8 cellular contexts compared by ENCODE assay signal in the genomic region with DNA sequence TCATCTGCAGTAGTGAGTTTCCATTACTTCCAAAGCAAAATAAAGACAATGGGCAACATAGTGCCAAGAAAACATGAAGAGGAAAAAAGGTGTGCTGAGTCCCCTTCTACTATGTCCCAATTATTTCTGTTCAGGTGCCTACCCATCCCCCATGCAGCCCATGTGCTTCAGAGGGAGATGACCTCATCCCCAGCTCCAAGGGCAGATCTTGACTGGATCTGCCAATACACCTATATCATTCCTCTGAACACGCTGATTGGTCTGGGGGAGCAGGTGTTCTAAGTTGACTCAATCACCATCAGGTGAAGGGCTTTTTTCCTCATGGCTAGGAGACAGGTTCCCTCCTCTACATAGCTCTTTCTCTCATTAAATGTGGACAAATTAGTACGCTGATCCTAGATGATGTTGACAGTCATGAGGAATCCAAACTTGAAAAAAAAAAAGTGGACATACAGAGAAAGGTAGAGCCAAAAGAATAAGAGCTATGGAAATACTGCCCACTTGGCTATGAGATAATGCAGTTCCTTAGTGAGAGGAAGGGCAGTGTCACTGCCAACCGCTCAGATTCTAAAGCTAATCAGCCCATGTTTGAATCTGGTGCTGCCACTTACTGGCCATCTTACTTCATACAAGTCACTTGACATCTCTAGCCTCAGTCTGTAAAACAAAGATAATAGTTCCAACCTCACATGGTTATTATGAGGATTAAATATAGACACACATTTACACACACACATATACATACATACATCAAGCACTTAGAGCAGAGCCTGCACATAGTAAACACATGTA. TPM values are rescaled to one million over a fixed set of nuclear protein-coding genes. Genes with fewer than 3 reads are reported as not detected.
DNase-seq lines count a peak whose midpoint lies in the region; ATAC-seq and TF ChIP-seq lines count a peak whose summit lies in the region.

No MANE protein-coding gene starts in this region.

- H3K4me3 Mint-ChIP-seq in CD8-positive, alpha-beta memory T cell: no peak overlapping the region

- CTCF ChIA-PET in HEK293 (lab: Yijun Ruan, JAX) (interaction anchor here (0.6 to 0.8 kb wide), 5 partner anchors 14 to 238 kb away, joined by 3 to 4 read pairs (median 3); no protein-coding TSS in a partner anchor), Panc1 (lab: Charles Lee) (interaction anchor here (0.6 to 0.7 kb wide), 5 partner anchors 45 to 1604 kb away, joined by 3 to 5 read pairs (median 4); no protein-coding TSS in a partner anchor)
- CTCF ChIA-PET in CD8-positive, alpha-beta memory T cell (lab: Charles Lee): no interaction called here

- no peak overlapping the region for H3K4me3 ChIP-seq in HEK293 (ENCODE audit: low read depth, low read length)
- H3K4me3 ChIP-seq in Panc1 (ENCODE audit: low read depth in 2 of 2, low read length in 2 of 2): no peak overlapping the region
- H3K4me3 ChIP-seq in fibroblast of villous mesenchyme (ENCODE audit: low read depth, low read length): no peak overlapping the region
- no peak overlapping the region for H3K4me3 ChIP-seq in retinal pigment epithelial cell (ENCODE audit: low read length)
- no peak overlapping the region for H3K4me3 ChIP-seq in CD8-positive, alpha-beta memory T cell (ENCODE audit: low read length)

- in situ Hi-C loops in Panc1 (cut with HindIII; ENCODE audit: low pct_unique_long_range_greater_than_20kb, low sequenced_read_pairs): no loop called here

- peak; percentile 38; the same call in 1 of the 2 replicates for TF ChIP-seq CTCF in HEK293 (tag by site-specific recombination; IDR thresholded peaks at IDR 0.05)
- peak; percentile 46 for TF ChIP-seq CTCF in Panc1 (IDR thresholded peaks at IDR 0.05)
- TF ChIP-seq CTCF in fibroblast of villous mesenchyme (IDR thresholded peaks at IDR 0.05; ENCODE audit: insufficient read depth, low read depth, low read length): peak; percentile 36
- peak; percentile 25 for TF ChIP-seq CTCF in retinal pigment epithelial cell (conservative IDR thresholded peaks at IDR 0.05; ENCODE audit: low read depth, low read length)
- no peak for TF ChIP-seq CTCF in GM10266 (IDR thresholded peaks at IDR 0.05; ENCODE audit: control insufficient read depth, insufficient read depth, low read depth, missing control alignments)

- H3K9me3 ChIP-seq in HEK293 (ENCODE audit: control insufficient read depth, insufficient read depth, low read depth, low read length) (no peaks in the 10 kb centered on the region), Panc1 (ENCODE audit: control insufficient read depth, insufficient read depth, low read depth, low read length) (no peaks in the 10 kb centered on the region)
- H3K9me3 ChIP-seq in CD8-positive, alpha-beta memory T cell (ENCODE audit: low read length): no peaks in the 10 kb centered on the region

- peaks cover 0 to 3% of the 10 kb centered on the region in 2 donors for H3K27me3 Mint-ChIP-seq in CD8-positive, alpha-beta memory T cell

- peak; percentile 75; the same call in 1 of the 2 replicates for ATAC-seq in Panc1
- no peak for ATAC-seq in HG02763 (IDR thresholded peaks at IDR 0.05; ENCODE audit: unreplicated experiment)
- no peak for ATAC-seq in HG02798 (IDR thresholded peaks at IDR 0.05; ENCODE audit: poor library complexity, unreplicated experiment)

- H3K4me1 ChIP-seq in HEK293 (ENCODE audit: control insufficient read depth, insufficient read depth, low read length) (no peaks in the 10 kb centered on the region), Panc1 (ENCODE audit: control insufficient read depth, insufficient read depth, low read length) (no peaks in the 10 kb centered on the region)
- H3K4me1 ChIP-seq in CD8-positive, alpha-beta memory T cell (ENCODE audit: insufficient read depth, low read length): no peaks in the 10 kb centered on the region

- no peaks in the 10 kb centered on the region for H3K36me3 Mint-ChIP-seq in CD8-positive, alpha-beta memory T cell

- no TSS peak for BruUV-seq in Panc1 (replicated peaks; lab: Mats Ljungman, UMichigan)

- POLR2A ChIA-PET in HEK293 (lab: Yijun Ruan, JAX) (no interaction called here), Panc1 (lab: Charles Lee) (interaction anchor here (0.7 kb wide), 1 partner anchor 12 kb away, joined by 3 read pairs; no protein-coding TSS in a partner anchor)
- POLR2A ChIA-PET in CD8-positive, alpha-beta memory T cell (lab: Charles Lee): no interaction called here

- no peaks in the 10 kb centered on the region for H3K4me1 Mint-ChIP-seq in CD8-positive, alpha-beta memory T cell

- no peak overlapping the region for H3K27ac Mint-ChIP-seq in CD8-positive, alpha-beta memory T cell

- DNase-seq in Panc1 (ENCODE audit: low read depth, low spot score): no peak
- DNase-seq in fibroblast of villous mesenchyme (ENCODE audit: low read depth): peak; percentile 53
- no peak for DNase-seq in retinal pigment epithelial cell (ENCODE audit: low read depth)
- DNase-seq in GM10266 (ENCODE audit: extremely low spot score): no peak
- DNase-seq in CD8-positive, alpha-beta memory T cell: no peak

- H3K9me3 Mint-ChIP-seq in CD8-positive, alpha-beta memory T cell: no peaks in the 10 kb centered on the region

- no peak overlapping the region for H3K27ac ChIP-seq in HEK293 (ENCODE audit: extremely low read depth, low read depth, low read length)
- no peak overlapping the region for H3K27ac ChIP-seq in Panc1 (ENCODE audit: low read length)
- no peak overlapping the region for H3K27ac ChIP-seq in CD8-positive, alpha-beta memory T cell (ENCODE audit: low read depth, low read length)

- peaks cover 8 to 10% of the 10 kb centered on the region in 2 experiments; a peak in 2 of 3 replicates for H3K36me3 ChIP-seq in HEK293 (ENCODE audit: control insufficient read depth in 2 of 2, insufficient read depth in 1 of 2, low read length in 2 of 2)
- no peaks in the 10 kb centered on the region; the same call in 1 of the 2 replicates for H3K36me3 ChIP-seq in Panc1 (ENCODE audit: control insufficient read depth, insufficient read depth, low read length)
- no peaks in the 10 kb centered on the region for H3K36me3 ChIP-seq in CD8-positive, alpha-beta memory T cell (ENCODE audit: insufficient read depth, low read length)

- intact Hi-C loops in Panc1 (cut with micrococcal nuclease; ENCODE audit: unreplicated experiment): no loop called here

- no peaks in the 10 kb centered on the region for H3K27me3 ChIP-seq in Panc1 (ENCODE audit: control insufficient read depth, insufficient read depth, low read length)
- no peaks in the 10 kb centered on the region for H3K27me3 ChIP-seq in CD8-positive, alpha-beta memory T cell (ENCODE audit: insufficient read depth, low read length, poor library complexity, severe bottlenecking)

TF ChIP-seq in HEK293, 187 proteins besides CTCF, POLR2A, EP300 and RAD21:
- TF ChIP-seq ZNF654 (tag by site-specific recombination; IDR thresholded peaks at IDR 0.05; ENCODE audit: low read depth) (peak; percentile 69), ZNF10 (tag by site-specific recombination; IDR thresholded peaks at IDR 0.05) (peak; percentile 71; the same call in 1 of the 2 replicates), KLF16 (tag by site-specific recombination; IDR thresholded peaks at IDR 0.05) (no peak)
- TF ChIP-seq, protein P1, sequence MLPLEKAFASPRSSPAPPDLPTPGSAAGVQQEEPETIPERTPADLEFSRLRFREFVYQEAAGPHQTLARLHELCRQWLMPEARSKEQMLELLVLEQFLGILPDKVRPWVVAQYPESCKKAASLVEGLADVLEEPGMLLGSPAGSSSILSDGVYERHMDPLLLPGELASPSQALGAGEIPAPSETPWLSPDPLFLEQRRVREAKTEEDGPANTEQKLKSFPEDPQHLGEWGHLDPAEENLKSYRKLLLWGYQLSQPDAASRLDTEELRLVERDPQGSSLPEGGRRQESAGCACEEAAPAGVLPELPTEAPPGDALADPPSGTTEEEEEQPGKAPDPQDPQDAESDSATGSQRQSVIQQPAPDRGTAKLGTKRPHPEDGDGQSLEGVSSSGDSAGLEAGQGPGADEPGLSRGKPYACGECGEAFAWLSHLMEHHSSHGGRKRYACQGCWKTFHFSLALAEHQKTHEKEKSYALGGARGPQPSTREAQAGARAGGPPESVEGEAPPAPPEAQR (tag by site-specific recombination; IDR thresholded peaks at IDR 0.05): no peak

RNA-seq across cellular contexts. Expression of a gene that starts 23.1 kb away (rescaled TPM):
- 15.4 TPM for total RNA-seq in Panc1 (2021; ENCODE audit: unreplicated experiment)
- 5.3 TPM for polyA plus RNA-seq in Panc1 (2012; ENCODE audit: insufficient read length)
- 23.2 and 35.0 TPM in 2 replicates for total RNA-seq in fibroblast of villous mesenchyme
- 1 to 10 TPM in 1 of 2 experiments, under 1 TPM in 1; 0.92 to 1.2 TPM for total RNA-seq in CD8-positive, alpha-beta memory T cell
- polyA plus RNA-seq in CD8-positive, alpha-beta memory T cell: 1.6 TPM
